Comparison of ENCODE assay signal across 33 cellular contexts in genomic region chr15:87715252-87715651, GRCh38.
"Had no signal": no experiment of that assay in that cellular context is flagged by ENCODE, and none has a peak within 500 bp of the region (broad histone marks: within the 10 kb centered on the region; RNA-seq: fewer than 3 reads in every experiment).

No MANE protein-coding gene starts in this region.

- H3K4me3 ChIP-seq: MG63 had no signal

- DNase-seq: Karpas-422, Kasumi-1, MG63, MM.1S, MV-4-11, NCI-H1048, NCI-H1092, NCI-H1092 treated with DMSO at 0.1 percent for 48 hours, NCI-H1105, NCI-H1105 treated with DMSO at 0.1 percent for 48 hours, NCI-H1417 treated with DMSO at 0.1 percent for 48 hours, NCI-H1436, NCI-H1436 treated with DMSO at 0.1 percent for 48 hours, NCI-H146, NCI-H1694, NCI-H1694 treated with DMSO at 0.1 percent for 48 hours, NCI-H187, NCI-H187 treated with DMSO at 0.1 percent for 48 hours, NCI-H1930, NCI-H2029, NCI-H2029 treated with DMSO at 0.1 percent for 48 hours, NCI-H2081, NCI-H2081 treated with DMSO at 0.1 percent for 48 hours, NCI-H2107, NCI-H2171, NCI-H2171 treated with DMSO at 0.1 percent for 48 hours, NCI-H2227 treated with DMSO at 0.1 percent for 48 hours, NCI-H226, NCI-H345, NCI-H446, NCI-H446 treated with DMSO at 0.1 percent for 48 hours, NCI-H510A had no signal

- H3K27ac ChIP-seq: KMS-11 had no signal
